In genomic region chr3:143586565-143586964, GRCh38 we compare ENCODE assay signal across 15 cellular contexts.
A peak's percentile ranks its signal among the peaks of the same experiment; 100 is the strongest.
DNase-seq lines count a peak whose midpoint lies in the region; ATAC-seq and TF ChIP-seq lines count a peak whose summit lies in the region.
"Had no signal": no experiment of that assay in that cellular context is flagged by ENCODE, and none has a peak within 500 bp of the region (broad histone marks: within the 10 kb centered on the region; RNA-seq: fewer than 3 reads in every experiment).

No MANE protein-coding gene starts in this region.

- TF ChIP-seq CTCF in DND-41 (IDR thresholded peaks at IDR 0.05; ENCODE audit: borderline replicate concordance, extremely low read depth, low read length, poor library complexity, severe bottlenecking), result no peak
- TF ChIP-seq CTCF in OCI-LY3 (IDR thresholded peaks at IDR 0.05; ENCODE audit: low read depth, low read length), result no peak
- no peak for TF ChIP-seq CTCF in fibroblast of pulmonary artery (IDR thresholded peaks at IDR 0.05; ENCODE audit: low read length, missing control alignments)

- H3K9me3 ChIP-seq in DND-41 (ENCODE audit: insufficient read depth, low read length, severe bottlenecking) (no peaks in the 10 kb centered on the region), OCI-LY3 (ENCODE audit: insufficient read depth, low read length) (no peaks in the 10 kb centered on the region)
- H3K9me3 ChIP-seq: right atrium auricular region had no signal

- H3K27me3 ChIP-seq in DND-41 (ENCODE audit: insufficient read depth, low read length, poor library complexity), result no peaks in the 10 kb centered on the region
- no peaks in the 10 kb centered on the region for H3K27me3 ChIP-seq in OCI-LY3 (ENCODE audit: low read depth, low read length)
- H3K27me3 ChIP-seq: right atrium auricular region had no signal

- no peaks in the 10 kb centered on the region for H3K79me2 ChIP-seq in DND-41 (ENCODE audit: insufficient read depth, low read length)
- H3K79me2 ChIP-seq in OCI-LY3 (ENCODE audit: low read length), result no peaks in the 10 kb centered on the region

- H2AFZ ChIP-seq in DND-41 (ENCODE audit: low read depth, low read length) (peak overlapping the region; percentile 58; the same call in 1 of the 2 replicates), OCI-LY3 (ENCODE audit: low read depth, low read length) (no peak overlapping the region)

- H3K4me1 ChIP-seq in DND-41 (ENCODE audit: insufficient read depth, low read length) (peaks cover 39% of the 10 kb centered on the region), OCI-LY3 (ENCODE audit: low read length) (peaks cover 16% of the 10 kb centered on the region)
- H3K4me1 ChIP-seq: right atrium auricular region had no signal

- H4K20me1 ChIP-seq in DND-41 (ENCODE audit: insufficient read depth, low read length), result no peaks in the 10 kb centered on the region
- H4K20me1 ChIP-seq in OCI-LY3 (ENCODE audit: insufficient read depth, low read length), result no peaks in the 10 kb centered on the region

- H3K9ac ChIP-seq in DND-41 (ENCODE audit: low read depth, low read length) (peak overlapping the region; percentile 43), OCI-LY3 (ENCODE audit: low read length) (no peak overlapping the region)

- H3K36me3 ChIP-seq in DND-41 (ENCODE audit: insufficient read depth, low read length) (no peaks in the 10 kb centered on the region), OCI-LY3 (replicated peaks; ENCODE audit: low read depth, low read length) (no peaks in the 10 kb centered on the region)
- H3K36me3 ChIP-seq: right atrium auricular region had no signal

- ATAC-seq in DND-41 (ENCODE audit: insufficient read depth, low read depth) (no peak), HG03139 (IDR thresholded peaks at IDR 0.05; ENCODE audit: unreplicated experiment) (no peak)

- H3K4me2 ChIP-seq in DND-41 (ENCODE audit: insufficient read depth, low read length), result peak overlapping the region; percentile 57
- H3K4me2 ChIP-seq in OCI-LY3 (ENCODE audit: low read length), result peak overlapping the region; percentile 40

- H3K4me3 ChIP-seq in DND-41 (ENCODE audit: low read depth in 1 of 2, low read length in 2 of 2) (peak overlapping the region in 1 of 2 experiments; percentile 31; a peak in 2 of 4 replicates), OCI-LY3 (ENCODE audit: low read length) (no peak overlapping the region), fibroblast of pulmonary artery (replicated peaks; ENCODE audit: low read depth, low read length) (no peak overlapping the region)
- H3K4me3 ChIP-seq: right atrium auricular region had no signal

- DNase-seq in DND-41, result no peak
- peak; percentile 11 for DNase-seq in fibroblast of pulmonary artery (ENCODE audit: low read depth)
- peak; percentile 37 for DNase-seq in smooth muscle cell of the brain vasculature (ENCODE audit: low read depth, low spot score)
- DNase-seq in EL, result no peak
- DNase-seq in CD1c-positive myeloid dendritic cell (ENCODE audit: extremely low spot score), result no peak
- DNase-seq: activated CD4-positive, alpha-beta memory T cell treated with anti-CD3 and anti-CD28 coated beads, Interleukin-2, amount 10 ng/mL, durations not matched to agents 7 days and 5 days; aorta; HCEC 1CT; nephron progenitor cell; stimulated activated CD4-positive, alpha-beta T cell treated with anti-CD3 and anti-CD28 coated beads, Interleukin-2, amount 100 ng/mL, for 48 hours; stimulated activated CD8-positive, alpha-beta memory T cell treated with anti-CD3 and anti-CD28 coated beads, Interleukin-4, amount 100 ng/mL, for 48 hours; trophoblast cell had no signal

- H3K27ac ChIP-seq in DND-41 (ENCODE audit: low read length) (peak overlapping the region; percentile 72), OCI-LY3 (ENCODE audit: low read length) (no peak overlapping the region)
- H3K27ac ChIP-seq: right atrium auricular region had no signal

Comparison
In these comparisons a context has a peak if more than half of its experiments do, and no peak if none do; other contexts are left out.
1. DNase-seq: peak in fibroblast of pulmonary artery (single experiment) and smooth muscle cell of the brain vasculature (single experiment); none in DND-41 (single experiment), EL (single experiment) and CD1c-positive myeloid dendritic cell (single experiment).